Comparison of ENCODE assay signal across 28 cellular contexts in genomic region chr3:164096352-164096751, GRCh38.
"Had no signal": no experiment of that assay in that cellular context is flagged by ENCODE, and none has a peak within 500 bp of the region (broad histone marks: within the 10 kb centered on the region; RNA-seq: fewer than 3 reads in every experiment).

No MANE protein-coding gene starts in this region.

- H3K27ac ChIP-seq: epithelial cell of prostate, esophagus squamous epithelium, gastrocnemius medialis, heart right ventricle, left lung, lower lobe of right lung had no signal

- H3K9me3 ChIP-seq: esophagus squamous epithelium, gastrocnemius medialis, left lung, lower lobe of right lung, mucosa of descending colon had no signal

- DNase-seq: cortex of kidney; effector CD8-positive, alpha-beta T cell; effector memory CD8-positive, alpha-beta T cell; endodermal cell; erythroblast; esophagus squamous epithelium; foreskin fibroblast; foreskin melanocyte; gastrocnemius medialis; glutamatergic neuron; head of caudate nucleus; heart right ventricle; hippocampal formation; left cardiac atrium; left lung; left ventricle myocardium superior; lower lobe of right lung; mesenchymal stem cell; mucosa of descending colon; naive B cell; naive thymus-derived CD8-positive, alpha-beta T cell had no signal

- H3K36me3 ChIP-seq: esophagus squamous epithelium, gastrocnemius medialis, heart right ventricle, left lung, lower lobe of right lung had no signal

- ATAC-seq: effector memory CD8-positive, alpha-beta T cell; esophagus mucosa; gastrocnemius medialis; heart right ventricle; left cardiac atrium; left lung; left ventricle myocardium superior; lower lobe of right lung; mucosa of descending colon; naive thymus-derived CD8-positive, alpha-beta T cell had no signal

- FAIRE-seq: endometrium, islet of Langerhans, keratinocyte had no signal

- H3K27me3 Mint-ChIP-seq: dendritic cell treated with granulocyte-macrophage colony-stimulating factor and Interleukin-4, amounts not matched to agents 40 ng/mL and 50 ng/mL, for 4 days; effector memory CD8-positive, alpha-beta T cell; naive B cell; naive thymus-derived CD8-positive, alpha-beta T cell had no signal

- H3K4me3 ChIP-seq: esophagus squamous epithelium, gastrocnemius medialis, heart right ventricle, left lung, lower lobe of right lung, mucosa of descending colon had no signal

- H3K27ac Mint-ChIP-seq: dendritic cell treated with granulocyte-macrophage colony-stimulating factor and Interleukin-4, amounts not matched to agents 40 ng/mL and 50 ng/mL, for 4 days; effector memory CD8-positive, alpha-beta T cell; endodermal cell; mesothelial cell of epicardium; naive B cell; naive thymus-derived CD8-positive, alpha-beta T cell had no signal

- H3K4me1 Mint-ChIP-seq: endodermal cell; mesothelial cell of epicardium; naive B cell; naive thymus-derived CD8-positive, alpha-beta T cell had no signal

- H3K27me3 ChIP-seq: esophagus squamous epithelium, gastrocnemius medialis, heart right ventricle, left lung had no signal

- H3K4me1 ChIP-seq: esophagus squamous epithelium, gastrocnemius medialis, heart right ventricle, left lung, lower lobe of right lung had no signal

- H3K36me3 Mint-ChIP-seq: mesothelial cell of epicardium, naive B cell had no signal

- H3K9me3 Mint-ChIP-seq: endodermal cell, mesothelial cell of epicardium had no signal

- H3K4me3 Mint-ChIP-seq: dendritic cell treated with granulocyte-macrophage colony-stimulating factor and Interleukin-4, amounts not matched to agents 40 ng/mL and 50 ng/mL, for 4 days; effector memory CD8-positive, alpha-beta T cell; endodermal cell; mesothelial cell of epicardium; naive B cell; naive thymus-derived CD8-positive, alpha-beta T cell had no signal
